18 cellular contexts compared by ENCODE assay signal in the genomic region with DNA sequence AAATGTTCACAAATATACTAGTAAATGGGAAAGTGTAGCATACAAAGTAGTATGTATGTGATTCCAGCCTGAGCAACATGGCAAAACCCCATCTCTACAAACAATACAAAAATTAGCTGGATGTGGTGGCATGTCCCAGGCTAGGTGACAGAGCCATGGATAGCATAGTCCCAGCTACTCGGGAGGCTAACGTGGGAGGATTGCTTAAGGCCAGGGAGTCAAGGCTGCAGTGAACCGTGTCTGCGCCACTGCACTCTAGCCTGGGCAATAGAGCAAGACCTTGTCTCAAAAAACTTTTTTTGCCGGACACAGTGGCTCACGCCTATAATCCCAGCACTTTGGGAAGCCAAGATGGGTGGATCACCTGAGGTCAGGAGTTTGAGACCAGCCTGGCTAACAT.
DNase-seq lines count a peak whose midpoint lies in the region; FAIRE-seq and TF ChIP-seq lines count a peak whose summit lies in the region.
"Had no signal": no experiment of that assay in that cellular context is flagged by ENCODE, and none has a peak within 500 bp of the region (broad histone marks: within the 10 kb centered on the region; RNA-seq: fewer than 3 reads in every experiment).

No MANE protein-coding gene starts in this region.

- H3K4me3 ChIP-seq in kidney (ENCODE audit: low read length in 2 of 2): no peak overlapping the region
- no peak overlapping the region for H3K4me3 ChIP-seq in testis
- H3K4me3 ChIP-seq: A549, HAP-1 had no signal

- TF ChIP-seq POLR2A in testis (IDR thresholded peaks at IDR 0.05): no peak

- H3K4me1 ChIP-seq in kidney (ENCODE audit: control insufficient read depth in 1 of 2, insufficient read depth in 1 of 2, low read depth in 1 of 2, low read length in 2 of 2): no peaks in the 10 kb centered on the region
- peaks cover 11% of the 10 kb centered on the region for H3K4me1 ChIP-seq in testis
- H3K4me1 ChIP-seq: HAP-1 had no signal

- peak; percentile 33 for DNase-seq in activated effector memory CD4-positive, alpha-beta T cell treated with anti-CD3 and anti-CD28 coated beads, Interleukin-2, amount 50 U/mL, for 16 hours
- no peak for DNase-seq in activated effector memory CD4-positive, alpha-beta T cell treated with Interleukin-2 at 50 U/mL for 16 hours
- peak; percentile 19 for DNase-seq in kidney
- DNase-seq in testis: peak; percentile 29
- no peak for DNase-seq in globus pallidus (ENCODE audit: low spot score)
- no peak for DNase-seq in effector CD4-positive, alpha-beta T cell
- no peak for DNase-seq in activated CD8-positive, alpha-beta memory T cell treated with anti-CD3 and anti-CD28 coated beads, Interleukin-2, amount 50 U/mL, for 4 hours
- DNase-seq: AML-193; Caco-2; CD4-positive, alpha-beta T cell had no signal

- intact Hi-C loops in kidney (cut with DNase I): no loop called here
- intact Hi-C loops in testis (cut with DNase I; ENCODE audit: low total_unique reads): no loop called here

- H3K9ac ChIP-seq in kidney (ENCODE audit: low read length in 2 of 2): no peak overlapping the region

- H3K9me3 ChIP-seq in kidney (ENCODE audit: control insufficient read depth in 1 of 2, low read length in 2 of 2): no peaks in the 10 kb centered on the region
- no peaks in the 10 kb centered on the region for H3K9me3 ChIP-seq in testis
- H3K9me3 ChIP-seq: A549, Caco-2, HAP-1 had no signal

- H3K27ac ChIP-seq in kidney (ENCODE audit: low read depth in 2 of 2, low read length in 2 of 2) (no peak overlapping the region), testis (no peak overlapping the region)
- H3K27ac ChIP-seq: 22Rv1, C4-2B had no signal

- H3K36me3 ChIP-seq in kidney (ENCODE audit: control insufficient read depth in 1 of 2, insufficient read depth in 2 of 2, low read length in 2 of 2) (no peaks in the 10 kb centered on the region), testis (ENCODE audit: low read depth, missing control alignments) (no peaks in the 10 kb centered on the region)
- H3K36me3 ChIP-seq: HAP-1 had no signal

- WGBS in testis, 2 donors: 52 to 70% methylated on average over 4 to 6 of the region's 6 CpGs

- no peaks in the 10 kb centered on the region for H3K27me3 ChIP-seq in testis

- FAIRE-seq in kidney (lab: Jason Lieb, UNC): no peak
- FAIRE-seq: A549, D721Med, G401.6, GM12891, GM19239 had no signal

- TF ChIP-seq CTCF in kidney (IDR thresholded peaks at IDR 0.05; ENCODE audit: borderline replicate concordance, extremely low read depth, insufficient read depth) (no peak), testis (IDR thresholded peaks at IDR 0.05) (no peak)

Comparison
In these comparisons a context has a peak if more than half of its experiments do, and no peak if none do; other contexts are left out.
1. DNase-seq: peak in activated effector memory CD4-positive, alpha-beta T cell treated with anti-CD3 and anti-CD28 coated beads, Interleukin-2, amount 50 U/mL, for 16 hours (single experiment), kidney (single experiment) and testis (single experiment); none in activated effector memory CD4-positive, alpha-beta T cell treated with Interleukin-2 at 50 U/mL for 16 hours (single experiment), globus pallidus (single experiment), effector CD4-positive, alpha-beta T cell (single experiment) and activated CD8-positive, alpha-beta memory T cell treated with anti-CD3 and anti-CD28 coated beads, Interleukin-2, amount 50 U/mL, for 4 hours (single experiment).